8 cellular contexts compared by ENCODE assay signal in genomic region chr7:32958046-32959025, GRCh38.
DNase-seq lines count a peak whose midpoint lies in the region; ATAC-seq and TF ChIP-seq lines count a peak whose summit lies in the region.

No MANE protein-coding gene starts in this region.

- H3K27me3 ChIP-seq in muscle layer of colon (ENCODE audit: control insufficient read depth in 1 of 2, insufficient read depth in 2 of 2, low read length in 2 of 2): no peaks in the 10 kb centered on the region

- CTCF ChIA-PET in RWPE1 (lab: Yijun Ruan, JAX): interaction anchor here (0.9 to 1.7 kb wide), 2 partner anchors 15 to 73 kb away, joined by 4 to 7 read pairs; no protein-coding TSS in a partner anchor

- H3K9me3 Mint-ChIP-seq in T-helper 2 cell treated with Interferon-gamma antibody and Interleukin-4, amounts not matched to agents 5 μg/mL and 100 μg/mL, for 36 hours: no peaks in the 10 kb centered on the region

- peaks cover 2% of the 10 kb centered on the region for H3K4me1 Mint-ChIP-seq in T-helper 2 cell treated with Interferon-gamma antibody and Interleukin-4, amounts not matched to agents 5 μg/mL and 100 μg/mL, for 36 hours (ENCODE audit: low read depth)

- ATAC-seq in HG02970 (IDR thresholded peaks at IDR 0.05; ENCODE audit: low FRiP score, unreplicated experiment) (no peak), GM18858 (IDR thresholded peaks at IDR 0.05; ENCODE audit: unreplicated experiment) (no peak)

- H3K9me3 ChIP-seq in muscle layer of colon (ENCODE audit: low read length): no peaks in the 10 kb centered on the region

- H3K9ac ChIP-seq in muscle layer of colon (ENCODE audit: low read length): peak overlapping the region; percentile 36

- H3K36me3 ChIP-seq in muscle layer of colon (ENCODE audit: insufficient read depth, low read length): no peaks in the 10 kb centered on the region

- POLR2A ChIA-PET in RWPE1 (lab: Yijun Ruan, JAX; ENCODE audit: low non-redundant PET): interaction anchor here (1.4 kb wide), 1 partner anchor 15 kb away, joined by 11 read pairs; no protein-coding TSS in a partner anchor

- peak overlapping the region; percentile 77 for H3K4me3 Mint-ChIP-seq in T-helper 2 cell treated with Interferon-gamma antibody and Interleukin-4, amounts not matched to agents 5 μg/mL and 100 μg/mL, for 36 hours

- no peak overlapping the region for H3K27ac Mint-ChIP-seq in T-helper 2 cell treated with Interferon-gamma antibody and Interleukin-4, amounts not matched to agents 5 μg/mL and 100 μg/mL, for 36 hours

- peak overlapping the region; percentile 96 for H3K27ac ChIP-seq in RWPE1
- peak overlapping the region; percentile 87 for H3K27ac ChIP-seq in muscle layer of colon (ENCODE audit: low read depth, low read length)

- TF ChIP-seq CTCF in RWPE1 (conservative IDR thresholded peaks at IDR 0.05; ENCODE audit: low read depth): no peak
- TF ChIP-seq CTCF in epithelial cell of esophagus (IDR thresholded peaks at IDR 0.05; ENCODE audit: insufficient read depth, low read depth, low read length, missing control alignments): no peak

- H3K36me3 Mint-ChIP-seq in T-helper 2 cell treated with Interferon-gamma antibody and Interleukin-4, amounts not matched to agents 5 μg/mL and 100 μg/mL, for 36 hours (ENCODE audit: low read depth): no peaks in the 10 kb centered on the region

- H3K4me3 ChIP-seq in epithelial cell of esophagus (ENCODE audit: low read length) (peak overlapping the region; percentile 82), muscle layer of colon (ENCODE audit: low read depth in 1 of 2, low read length in 2 of 2) (peak overlapping the region; percentile 58 to 88)

- peaks cover 9% of the 10 kb centered on the region for H3K4me1 ChIP-seq in muscle layer of colon (ENCODE audit: insufficient read depth, low read length)

- DNase-seq in T-helper 2 cell treated with Interferon-gamma antibody and Interleukin-4, amounts not matched to agents 5 μg/mL and 100 μg/mL, for 36 hours (ENCODE audit: low spot score): no peak
- DNase-seq in T-helper 2 cell: no peak
- peak; percentile 48 for DNase-seq in RWPE1 (ENCODE audit: low spot score)
- peak; percentile 62 for DNase-seq in epithelial cell of esophagus (ENCODE audit: low read depth)
- DNase-seq in NCI-H1694 treated with DMSO at 0.1 percent for 48 hours (lab: John Stamatoyannopoulos, UW): no peak

- peaks cover 30% of the 10 kb centered on the region for H3K27me3 Mint-ChIP-seq in T-helper 2 cell treated with Interferon-gamma antibody and Interleukin-4, amounts not matched to agents 5 μg/mL and 100 μg/mL, for 36 hours (ENCODE audit: low read depth)

Comparison
In these comparisons a context has a peak if more than half of its experiments do, and no peak if none do; other contexts are left out.
1. DNase-seq: peak in RWPE1 (single experiment) and epithelial cell of esophagus (single experiment); none in T-helper 2 cell treated with Interferon-gamma antibody and Interleukin-4, amounts not matched to agents 5 μg/mL and 100 μg/mL, for 36 hours (single experiment), T-helper 2 cell (0 of 5) and NCI-H1694 treated with DMSO at 0.1 percent for 48 hours (single experiment).